20 cellular contexts compared by ENCODE assay signal in genomic region chr4:90727938-90728337, GRCh38.
DNase-seq lines count a peak whose midpoint lies in the region; ATAC-seq and TF ChIP-seq lines count a peak whose summit lies in the region.
"Had no signal": no experiment of that assay in that cellular context is flagged by ENCODE, and none has a peak within 500 bp of the region (broad histone marks: within the 10 kb centered on the region; RNA-seq: fewer than 3 reads in every experiment).

No MANE protein-coding gene starts in this region.

- H3K4me1 Mint-ChIP-seq in Calu3 (ENCODE audit: low read depth, unreplicated experiment) (no peaks in the 10 kb centered on the region), natural killer cell (no peaks in the 10 kb centered on the region)
- H3K4me1 Mint-ChIP-seq: activated CD4-positive, alpha-beta T cell treated with anti-CD3 and anti-CD28 coated beads, Interleukin-2, amount 10 ng/mL, durations not matched to agents 24 days and 14 days; naive thymus-derived CD4-positive, alpha-beta T cell had no signal

- H3K4me3 ChIP-seq in choroid plexus epithelial cell (ENCODE audit: low read depth, low read length) (no peak overlapping the region), left lung (no peak overlapping the region), uterus (no peak overlapping the region)
- H3K4me3 ChIP-seq: coronary artery, heart left ventricle, testis had no signal

- ATAC-seq in left lung (peak; percentile 69), natural killer cell (no peak), GM21576 (IDR thresholded peaks at IDR 0.05; ENCODE audit: unreplicated experiment) (no peak)
- ATAC-seq: heart left ventricle; left ventricle myocardium superior; naive thymus-derived CD4-positive, alpha-beta T cell had no signal

- no peak overlapping the region for H3K27ac Mint-ChIP-seq in Calu3 (ENCODE audit: unreplicated experiment)
- no peak overlapping the region for H3K27ac Mint-ChIP-seq in natural killer cell
- H3K27ac Mint-ChIP-seq: activated CD4-positive, alpha-beta T cell treated with anti-CD3 and anti-CD28 coated beads, Interleukin-2, amount 10 ng/mL, durations not matched to agents 24 days and 14 days; activated T-cell treated with anti-CD3 and anti-CD28 coated beads, Interleukin-2, amount 50 U/mL, for 24 hours; naive thymus-derived CD4-positive, alpha-beta T cell had no signal

- CTCF ChIA-PET in Calu3 (lab: Charles Lee) = no interaction called here

- TF ChIP-seq EP300 in Ishikawa (IDR thresholded peaks at IDR 0.05; ENCODE audit: borderline replicate concordance) = peak; percentile 87

- H3K27me3 ChIP-seq in left lung = no peaks in the 10 kb centered on the region
- H3K27me3 ChIP-seq in uterus = no peaks in the 10 kb centered on the region
- H3K27me3 ChIP-seq: heart left ventricle, testis had no signal

- no peak for TF ChIP-seq CTCF in Calu3 (IDR thresholded peaks at IDR 0.05; ENCODE audit: unreplicated experiment)
- TF ChIP-seq CTCF in choroid plexus epithelial cell (conservative IDR thresholded peaks at IDR 0.05; ENCODE audit: low read depth, low read length) = no peak
- TF ChIP-seq CTCF in left lung (IDR thresholded peaks at IDR 0.05) = no peak
- no peak for TF ChIP-seq CTCF in natural killer cell (IDR thresholded peaks at IDR 0.05)
- no peak for TF ChIP-seq CTCF in uterus (IDR thresholded peaks at IDR 0.05)

- no TSS peak for BruUV-seq in Calu3 (replicated peaks; lab: Mats Ljungman, UMichigan)

- no peaks in the 10 kb centered on the region for H3K36me3 Mint-ChIP-seq in Calu3 (ENCODE audit: insufficient read depth, unreplicated experiment)
- H3K36me3 Mint-ChIP-seq in natural killer cell = no peaks in the 10 kb centered on the region
- H3K36me3 Mint-ChIP-seq: naive thymus-derived CD4-positive, alpha-beta T cell had no signal

- H3K4me3 Mint-ChIP-seq in Calu3 (ENCODE audit: low read depth, unreplicated experiment) (no peak overlapping the region), natural killer cell (no peak overlapping the region)
- H3K4me3 Mint-ChIP-seq: activated CD4-positive, alpha-beta T cell treated with anti-CD3 and anti-CD28 coated beads, Interleukin-2, amount 10 ng/mL, durations not matched to agents 24 days and 14 days; activated T-cell treated with anti-CD3 and anti-CD28 coated beads, Interleukin-2, amount 50 U/mL, for 24 hours; naive thymus-derived CD4-positive, alpha-beta T cell had no signal

- peak; percentile 5 for DNase-seq in Calu3
- peak; percentile 1 for DNase-seq in choroid plexus epithelial cell (ENCODE audit: low read depth)
- no peak for DNase-seq in left lung
- no peak for DNase-seq in activated CD4-positive, CD25-positive, alpha-beta regulatory T cell (lab: John Stamatoyannopoulos, UW)
- DNase-seq in natural killer cell = no peak
- no peak for DNase-seq in uterus
- DNase-seq: activated CD4-positive, alpha-beta T cell treated with anti-CD3 and anti-CD28 coated beads, Interleukin-2, amount 10 ng/mL, durations not matched to agents 24 days and 14 days; activated T-cell treated with anti-CD3 and anti-CD28 coated beads, Interleukin-2, amount 50 U/mL, for 24 hours; heart left ventricle; IMR-90; left ventricle myocardium superior; naive thymus-derived CD4-positive, alpha-beta T cell; NCI-H1048; NK-92 treated with Interleukin-12 subunit alpha and Interleukin-12 subunit beta, amount 100 ng/mL, for 24 hours; SIG-M5; T-helper 9 cell; testis had no signal

- H3K4me1 ChIP-seq in left lung (no peaks in the 10 kb centered on the region), uterus (no peaks in the 10 kb centered on the region)
- H3K4me1 ChIP-seq: heart left ventricle, testis had no signal

- H3K9me3 ChIP-seq in left lung (no peaks in the 10 kb centered on the region), uterus (no peaks in the 10 kb centered on the region)
- H3K9me3 ChIP-seq: heart left ventricle, testis had no signal

- TF ChIP-seq RAD21 in Ishikawa (IDR thresholded peaks at IDR 0.05; ENCODE audit: low read depth) = no peak

- H3K27ac ChIP-seq in left lung (no peak overlapping the region), uterus (no peak overlapping the region)
- H3K27ac ChIP-seq: coronary artery, heart left ventricle, testis had no signal

- H3K36me3 ChIP-seq in left lung (no peaks in the 10 kb centered on the region), uterus (no peaks in the 10 kb centered on the region)
- H3K36me3 ChIP-seq: heart left ventricle had no signal

- intact Hi-C loops in Calu3 (cut with micrococcal nuclease; ENCODE audit: unreplicated experiment) = no loop called here
- intact Hi-C loops in left lung (cut with DNase I) = no loop called here
- intact Hi-C loops in natural killer cell (cut with micrococcal nuclease) = no loop called here
- intact Hi-C loops in uterus (cut with DNase I; ENCODE audit: low total_unique reads) = no loop called here

- H3K9me3 Mint-ChIP-seq in Calu3 (ENCODE audit: low read depth, unreplicated experiment) (no peaks in the 10 kb centered on the region), natural killer cell (peaks cover 7 to 10% of the 10 kb centered on the region in 2 donors)
- H3K9me3 Mint-ChIP-seq: activated CD4-positive, alpha-beta T cell treated with anti-CD3 and anti-CD28 coated beads, Interleukin-2, amount 10 ng/mL, durations not matched to agents 24 days and 14 days had no signal

- no peaks in the 10 kb centered on the region for H3K27me3 Mint-ChIP-seq in Calu3 (ENCODE audit: unreplicated experiment)
- no peaks in the 10 kb centered on the region for H3K27me3 Mint-ChIP-seq in natural killer cell (ENCODE audit: low read depth in 2 of 2)
- H3K27me3 Mint-ChIP-seq: activated CD4-positive, alpha-beta T cell treated with anti-CD3 and anti-CD28 coated beads, Interleukin-2, amount 10 ng/mL, durations not matched to agents 24 days and 14 days; activated T-cell treated with anti-CD3 and anti-CD28 coated beads, Interleukin-2, amount 50 U/mL, for 24 hours; naive thymus-derived CD4-positive, alpha-beta T cell had no signal

- no peak for TF ChIP-seq POLR2A in uterus (IDR thresholded peaks at IDR 0.05)

TF ChIP-seq in Ishikawa, 13 proteins besides CTCF, POLR2A, EP300 and RAD21:
- TF ChIP-seq FOXM1 (IDR thresholded peaks at IDR 0.05; ENCODE audit: borderline replicate concordance, low read depth) (peak; percentile 73), NFIC (IDR thresholded peaks at IDR 0.05) (peak; percentile 80), REST (IDR thresholded peaks at IDR 0.05; ENCODE audit: low read depth) (no peak), TAF1 (IDR thresholded peaks at IDR 0.05; ENCODE audit: low read depth) (no peak), USF1 (IDR thresholded peaks at IDR 0.05) (no peak), YY1 (IDR thresholded peaks at IDR 0.05; ENCODE audit: low read depth) (peak; percentile 61; the same call in 1 of the 2 replicates), CREB1 (IDR thresholded peaks at IDR 0.05; ENCODE audit: low read depth) (no peak), CEBPB (IDR thresholded peaks at IDR 0.05) (no peak), EGR1 (IDR thresholded peaks at IDR 0.05) (no peak), ZBTB7A (IDR thresholded peaks at IDR 0.05; ENCODE audit: low read depth) (no peak), TCF12 (IDR thresholded peaks at IDR 0.05; ENCODE audit: low read depth) (peak; percentile 68), TEAD4 (IDR thresholded peaks at IDR 0.05) (peak; percentile 100)
- TF ChIP-seq, protein P1, sequence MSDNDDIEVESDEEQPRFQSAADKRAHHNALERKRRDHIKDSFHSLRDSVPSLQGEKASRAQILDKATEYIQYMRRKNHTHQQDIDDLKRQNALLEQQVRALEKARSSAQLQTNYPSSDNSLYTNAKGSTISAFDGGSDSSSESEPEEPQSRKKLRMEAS (IDR thresholded peaks at IDR 0.05) = no peak

Comparison
In these comparisons a context has a peak if more than half of its experiments do, and no peak if none do; other contexts are left out.
1. DNase-seq: peak in Calu3 (single experiment) and choroid plexus epithelial cell (single experiment); none in left lung (0 of 2), activated CD4-positive, CD25-positive, alpha-beta regulatory T cell (0 of 4), natural killer cell (single experiment) and uterus (0 of 2).